27 cellular contexts compared by ENCODE assay signal in the genomic region with DNA sequence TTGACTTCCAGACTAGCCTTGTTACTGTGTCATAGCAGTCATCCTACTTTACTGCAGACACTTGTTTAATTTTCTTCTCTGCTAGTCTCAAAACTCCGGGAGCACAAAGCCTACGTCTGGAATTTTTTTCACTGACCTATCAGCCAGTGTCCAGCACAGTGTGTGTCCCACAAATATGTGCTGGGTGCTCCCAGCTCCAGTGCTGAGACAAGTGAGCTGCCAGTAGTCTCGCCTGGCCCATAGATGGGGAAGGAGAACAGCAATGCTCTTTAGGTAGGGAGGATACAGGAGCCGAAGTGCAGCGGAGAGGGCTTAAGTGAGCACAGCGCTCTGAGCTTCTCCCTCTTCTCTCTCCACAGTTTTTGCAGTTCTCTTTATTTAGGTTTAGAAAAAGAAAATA. TPM values are rescaled to one million over a fixed set of nuclear protein-coding genes. Genes with fewer than 3 reads are reported as not detected.
"Had no signal": no experiment of that assay in that cellular context is flagged by ENCODE, and none has a peak within 500 bp of the region (broad histone marks: within the 10 kb centered on the region; RNA-seq: fewer than 3 reads in every experiment).

No MANE protein-coding gene starts in this region.

- H3K36me3 Mint-ChIP-seq: activated CD4-positive, alpha-beta memory T cell treated with anti-CD3 and anti-CD28 coated beads for 36 hours; natural killer cell had no signal

- H3K9me3 ChIP-seq: neutrophil, suprapubic skin had no signal

- H3K4me1 ChIP-seq: breast epithelium, suprapubic skin, tibial nerve had no signal

- H3K27me3 ChIP-seq: breast epithelium, hepatocyte, neutrophil, suprapubic skin, tibial nerve had no signal

- H3K4me3 ChIP-seq: breast epithelium, hepatocyte, suprapubic skin, tibial nerve had no signal

- ATAC-seq: activated T-cell treated with anti-CD3 and anti-CD28 coated beads, Interleukin-2, amount 50 U/mL, for 4 hours; activated T-helper 17 cell treated with anti-CD3 and anti-CD28 coated beads, Interleukin-2, amount 50 U/mL, for 72 hours; natural killer cell; sciatic nerve had no signal

- H3K9me3 Mint-ChIP-seq: activated CD4-positive, alpha-beta T cell treated with anti-CD3 and anti-CD28 coated beads, Interleukin-2, amount 10 ng/mL, durations not matched to agents 24 days and 14 days had no signal

- H2AFZ ChIP-seq: hepatocyte had no signal

- H3K4me3 Mint-ChIP-seq: activated CD4-positive, alpha-beta memory T cell treated with anti-CD3 and anti-CD28 coated beads for 36 hours; activated CD4-positive, alpha-beta T cell treated with anti-CD3 and anti-CD28 coated beads, Interleukin-2, amount 10 ng/mL, durations not matched to agents 24 days and 14 days; activated T-cell treated with anti-CD3 and anti-CD28 coated beads, Interleukin-2, amount 50 U/mL, for 4 hours; activated T-helper 17 cell treated with anti-CD3 and anti-CD28 coated beads, Interleukin-2, amount 50 U/mL, for 72 hours; central memory CD8-positive, alpha-beta T cell; natural killer cell had no signal

- DNase-seq: activated CD4-positive, alpha-beta memory T cell treated with anti-CD3 and anti-CD28 coated beads for 36 hours; activated CD4-positive, alpha-beta T cell treated with anti-CD3 and anti-CD28 coated beads, Interleukin-2, amount 10 ng/mL, durations not matched to agents 24 days and 14 days; activated CD4-positive, CD25-positive, alpha-beta regulatory T cell treated with anti-CD3 and anti-CD28 coated beads, Interleukin-2, amount 50 U/mL, for 72 hours; activated CD8-positive, alpha-beta memory T cell treated with anti-CD3 and anti-CD28 coated beads, Interleukin-2, amount 50 U/mL, for 48 hours; activated gamma-delta T cell treated with Interleukin-2 at 50 U/mL for 16 hours; activated naive CD4-positive, alpha-beta T cell treated with anti-CD3 and anti-CD28 coated beads, Interleukin-2, amount 50 U/mL, for 16 hours; activated T-cell treated with anti-CD3 and anti-CD28 coated beads, Interleukin-2, amount 50 U/mL, for 4 hours; amniotic stem cell; dermis blood vessel endothelial cell; effector CD4-positive, alpha-beta T cell; left cardiac atrium; mammary epithelial cell; midbrain; natural killer cell; stimulated activated CD4-positive, alpha-beta T cell treated with anti-CD3 and anti-CD28 coated beads, Interleukin-15, amount 100 ng/mL, for 24 hours; stimulated activated naive CD4-positive, alpha-beta T cell; T-helper 9 cell had no signal

- H3K27ac Mint-ChIP-seq: activated CD4-positive, alpha-beta memory T cell treated with anti-CD3 and anti-CD28 coated beads for 36 hours; activated CD4-positive, alpha-beta T cell treated with anti-CD3 and anti-CD28 coated beads, Interleukin-2, amount 10 ng/mL, durations not matched to agents 24 days and 14 days; activated T-helper 17 cell treated with anti-CD3 and anti-CD28 coated beads, Interleukin-2, amount 50 U/mL, for 72 hours; natural killer cell had no signal

- H3K4me2 ChIP-seq: hepatocyte had no signal

- H3K4me1 Mint-ChIP-seq: activated CD4-positive, alpha-beta T cell treated with anti-CD3 and anti-CD28 coated beads, Interleukin-2, amount 10 ng/mL, durations not matched to agents 24 days and 14 days; activated T-helper 17 cell treated with anti-CD3 and anti-CD28 coated beads, Interleukin-2, amount 50 U/mL, for 72 hours; central memory CD8-positive, alpha-beta T cell; natural killer cell had no signal

- H3K27me3 Mint-ChIP-seq: activated CD4-positive, alpha-beta memory T cell treated with anti-CD3 and anti-CD28 coated beads for 36 hours; activated CD4-positive, alpha-beta T cell treated with anti-CD3 and anti-CD28 coated beads, Interleukin-2, amount 10 ng/mL, durations not matched to agents 24 days and 14 days; activated T-helper 17 cell treated with anti-CD3 and anti-CD28 coated beads, Interleukin-2, amount 50 U/mL, for 72 hours; central memory CD8-positive, alpha-beta T cell had no signal

- H3K27ac ChIP-seq: breast epithelium, epithelial cell of prostate, hepatocyte, neutrophil, suprapubic skin, tibial nerve had no signal

- H3K36me3 ChIP-seq: breast epithelium, neutrophil, suprapubic skin, tibial nerve had no signal

RNA-seq across cellular contexts. Expression of gene ARHGAP28, which starts 34.0 kb away (rescaled TPM):
- total RNA-seq: activated CD4-positive, alpha-beta memory T cell treated with anti-CD3 and anti-CD28 coated beads for 36 hours; activated CD4-positive, alpha-beta T cell treated with anti-CD3 and anti-CD28 coated beads, Interleukin-2, amount 10 ng/mL, durations not matched to agents 24 days and 14 days; activated T-cell treated with anti-CD3 and anti-CD28 coated beads, Interleukin-2, amount 50 U/mL, for 4 hours; activated T-helper 17 cell treated with anti-CD3 and anti-CD28 coated beads, Interleukin-2, amount 50 U/mL, for 72 hours; natural killer cell; T-helper 1 cell treated with Interleukin-12 subunit alpha and Interleukin-12 subunit beta and Interleukin-4 antibody, amounts not matched to agents 30 ng/mL and 1 ng/mL, for 36 hours had no signal
